1 cellular context compared by ENCODE assay signal in genomic region chr1:22711591-22712501, GRCh38.
TF ChIP-seq lines count a peak whose summit lies in the region.

No MANE protein-coding gene starts in this region.

TF ChIP-seq in HEK293, 187 proteins besides CTCF, POLR2A, EP300 and RAD21 (continued from another document):
- TF ChIP-seq, protein P1, sequence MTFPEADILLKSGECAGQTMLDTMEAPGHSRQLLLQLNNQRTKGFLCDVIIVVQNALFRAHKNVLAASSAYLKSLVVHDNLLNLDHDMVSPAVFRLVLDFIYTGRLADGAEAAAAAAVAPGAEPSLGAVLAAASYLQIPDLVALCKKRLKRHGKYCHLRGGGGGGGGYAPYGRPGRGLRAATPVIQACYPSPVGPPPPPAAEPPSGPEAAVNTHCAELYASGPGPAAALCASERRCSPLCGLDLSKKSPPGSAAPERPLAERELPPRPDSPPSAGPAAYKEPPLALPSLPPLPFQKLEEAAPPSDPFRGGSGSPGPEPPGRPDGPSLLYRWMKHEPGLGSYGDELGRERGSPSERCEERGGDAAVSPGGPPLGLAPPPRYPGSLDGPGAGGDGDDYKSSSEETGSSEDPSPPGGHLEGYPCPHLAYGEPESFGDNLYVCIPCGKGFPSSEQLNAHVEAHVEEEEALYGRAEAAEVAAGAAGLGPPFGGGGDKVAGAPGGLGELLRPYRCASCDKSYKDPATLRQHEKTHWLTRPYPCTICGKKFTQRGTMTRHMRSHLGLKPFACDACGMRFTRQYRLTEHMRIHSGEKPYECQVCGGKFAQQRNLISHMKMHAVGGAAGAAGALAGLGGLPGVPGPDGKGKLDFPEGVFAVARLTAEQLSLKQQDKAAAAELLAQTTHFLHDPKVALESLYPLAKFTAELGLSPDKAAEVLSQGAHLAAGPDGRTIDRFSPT (tag by site-specific recombination; IDR thresholded peaks at IDR 0.05) = no peak
- no peak for TF ChIP-seq ZNF639 (tag by site-specific recombination; IDR thresholded peaks at IDR 0.05)
- TF ChIP-seq ZBTB17 (tag by site-specific recombination; IDR thresholded peaks at IDR 0.05) = no peak
- peak; percentile 24; the same call in 1 of the 2 replicates for TF ChIP-seq ZNF692 (tag by site-specific recombination; IDR thresholded peaks at IDR 0.05)
- no peak for TF ChIP-seq ELK4 (IDR thresholded peaks at IDR 0.05; ENCODE audit: borderline replicate concordance, low read depth, low read length)
- TF ChIP-seq PATZ1 (tag by site-specific recombination; IDR thresholded peaks at IDR 0.05) = no peak
